ENCODE assay signal across 1 cellular context in the genomic region with DNA sequence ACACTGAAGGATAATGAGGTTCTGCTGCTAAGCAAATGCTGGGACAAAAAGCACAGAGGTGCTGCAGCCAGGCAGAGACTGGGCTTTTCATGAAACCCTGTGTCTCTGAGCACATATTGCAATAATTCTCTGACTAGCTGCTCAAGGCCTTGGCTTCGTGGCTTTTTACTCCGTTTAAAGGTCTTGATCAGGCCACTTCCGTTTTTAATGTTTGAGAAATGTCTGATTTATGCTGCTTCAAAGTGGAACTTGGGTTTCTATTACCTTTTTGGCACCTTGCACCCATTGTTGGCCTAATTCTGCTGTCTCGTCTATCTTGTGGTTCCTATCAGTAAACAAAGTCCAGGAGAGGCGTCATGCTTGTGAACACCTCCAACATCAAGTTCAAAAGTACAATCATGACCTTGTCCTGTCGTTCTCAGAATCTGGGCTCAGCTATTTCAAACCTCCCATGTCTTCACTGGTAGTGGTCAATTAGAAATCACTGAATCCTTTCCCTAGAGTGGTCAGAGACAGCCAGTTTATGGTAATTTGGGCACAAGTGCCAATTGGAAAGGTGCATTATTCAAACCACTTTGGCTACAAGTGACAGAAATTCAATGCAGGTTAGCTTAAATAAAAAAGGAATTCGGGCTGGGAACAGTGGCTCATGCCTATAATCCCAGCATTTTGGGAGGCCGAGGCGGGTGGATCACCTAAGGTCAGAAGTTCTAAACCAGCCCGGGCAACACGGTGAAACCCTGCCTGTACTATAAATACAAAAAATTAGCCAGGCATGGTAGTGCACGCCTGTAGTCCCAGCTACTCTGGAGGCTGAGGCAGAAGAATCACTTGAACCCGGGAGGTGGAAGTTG.
TF ChIP-seq lines count a peak whose summit lies in the region.

No MANE protein-coding gene starts in this region.

TF ChIP-seq in HepG2, 621 proteins besides CTCF, POLR2A, EP300 and RAD21 (continued from another document and continues in another):
- TF ChIP-seq, protein P1, sequence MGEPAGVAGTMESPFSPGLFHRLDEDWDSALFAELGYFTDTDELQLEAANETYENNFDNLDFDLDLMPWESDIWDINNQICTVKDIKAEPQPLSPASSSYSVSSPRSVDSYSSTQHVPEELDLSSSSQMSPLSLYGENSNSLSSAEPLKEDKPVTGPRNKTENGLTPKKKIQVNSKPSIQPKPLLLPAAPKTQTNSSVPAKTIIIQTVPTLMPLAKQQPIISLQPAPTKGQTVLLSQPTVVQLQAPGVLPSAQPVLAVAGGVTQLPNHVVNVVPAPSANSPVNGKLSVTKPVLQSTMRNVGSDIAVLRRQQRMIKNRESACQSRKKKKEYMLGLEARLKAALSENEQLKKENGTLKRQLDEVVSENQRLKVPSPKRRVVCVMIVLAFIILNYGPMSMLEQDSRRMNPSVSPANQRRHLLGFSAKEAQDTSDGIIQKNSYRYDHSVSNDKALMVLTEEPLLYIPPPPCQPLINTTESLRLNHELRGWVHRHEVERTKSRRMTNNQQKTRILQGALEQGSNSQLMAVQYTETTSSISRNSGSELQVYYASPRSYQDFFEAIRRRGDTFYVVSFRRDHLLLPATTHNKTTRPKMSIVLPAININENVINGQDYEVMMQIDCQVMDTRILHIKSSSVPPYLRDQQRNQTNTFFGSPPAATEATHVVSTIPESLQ (CRISPR knock-in tag; conservative IDR thresholded peaks at IDR 0.05): no peak
- TF ChIP-seq ZNF652 (CRISPR knock-in tag; IDR thresholded peaks at IDR 0.05; ENCODE audit: borderline replicate concordance, low read depth) (peak; percentile 59; the same call in 1 of the 2 replicates), ZNF644 (CRISPR knock-in tag; IDR thresholded peaks at IDR 0.05; ENCODE audit: low read depth) (peak; percentile 53; the same call in 1 of the 2 replicates), ZNF609 (CRISPR knock-in tag; IDR thresholded peaks at IDR 0.05; ENCODE audit: borderline replicate concordance) (peak; percentile 91), ESRRA (CRISPR knock-in tag; IDR thresholded peaks at IDR 0.05; ENCODE audit: low read depth) (peak; percentile 67; the same call in 1 of the 2 replicates), ZNF10 (CRISPR knock-in tag; IDR thresholded peaks at IDR 0.05; ENCODE audit: borderline replicate concordance, low read depth) (no peak), ARNTL (CRISPR knock-in tag; IDR thresholded peaks at IDR 0.05) (no peak), HMG20B (CRISPR knock-in tag; conservative IDR thresholded peaks at IDR 0.05) (peak; percentile 100), ZNF292 (CRISPR knock-in tag; IDR thresholded peaks at IDR 0.05; ENCODE audit: borderline replicate concordance, low read depth) (no peak), ZFP41 (CRISPR knock-in tag; IDR thresholded peaks at IDR 0.05; ENCODE audit: borderline replicate concordance) (no peak), SOX13 (IDR thresholded peaks at IDR 0.05) (peak; percentile 83), SOX13 (CRISPR knock-in tag; conservative IDR thresholded peaks at IDR 0.05 in 1 of 2, IDR thresholded peaks at IDR 0.05 in 1 of 2) (peak in 1 of 2 experiments; percentile 94; a peak in 2 of 4 replicates), SRSF4 (IDR thresholded peaks at IDR 0.05; ENCODE audit: low read depth, low read length, poor library complexity, severe bottlenecking) (no peak), ZNF737 (CRISPR knock-in tag; IDR thresholded peaks at IDR 0.05; ENCODE audit: borderline replicate concordance) (no peak), ZNF546 (CRISPR knock-in tag; conservative IDR thresholded peaks at IDR 0.05) (no peak), ZNF207 (IDR thresholded peaks at IDR 0.05; ENCODE audit: borderline replicate concordance) (no peak), ZNF556 (CRISPR knock-in tag; IDR thresholded peaks at IDR 0.05; ENCODE audit: borderline replicate concordance) (0 out of 2 replicates have a peak, but pooled peaks have one; percentile 22), ZNF567 (CRISPR knock-in tag; IDR thresholded peaks at IDR 0.05; ENCODE audit: borderline replicate concordance) (no peak), MAFG (CRISPR knock-in tag; IDR thresholded peaks at IDR 0.05) (no peak), CCAR2 (optimal IDR thresholded peaks at IDR 0.05; ENCODE audit: low read depth, low read length) (no peak), HOXA3 (CRISPR knock-in tag; IDR thresholded peaks at IDR 0.05) (peak; percentile 52; the same call in 1 of the 2 replicates), ZNF766 (CRISPR knock-in tag; IDR thresholded peaks at IDR 0.05; ENCODE audit: borderline replicate concordance) (peak; percentile 68; the same call in 1 of the 2 replicates), ZNF83 (CRISPR knock-in tag; IDR thresholded peaks at IDR 0.05; ENCODE audit: borderline replicate concordance) (no peak), NFATC3 (CRISPR knock-in tag; IDR thresholded peaks at IDR 0.05) (no peak), ZNF552 (CRISPR knock-in tag; IDR thresholded peaks at IDR 0.05; ENCODE audit: borderline replicate concordance) (no peak), KMT2B (CRISPR knock-in tag; IDR thresholded peaks at IDR 0.05) (peak; percentile 46; the same call in 1 of the 2 replicates), SIN3A (IDR thresholded peaks at IDR 0.05; ENCODE audit: borderline replicate concordance, low read depth, low read length) (no peak), ZNF460 (CRISPR knock-in tag; IDR thresholded peaks at IDR 0.05; ENCODE audit: borderline replicate concordance) (no peak), PHF21A (CRISPR knock-in tag; IDR thresholded peaks at IDR 0.05) (no peak; the same call in 1 of the 2 replicates), TCF7L2 (IDR thresholded peaks at IDR 0.05; ENCODE audit: low read depth, low read length) (peak; percentile 87), EEA1 (CRISPR knock-in tag; IDR thresholded peaks at IDR 0.05; ENCODE audit: borderline replicate concordance) (no peak; the same call in 1 of the 2 replicates), ZBTB43 (CRISPR knock-in tag; conservative IDR thresholded peaks at IDR 0.05) (0 out of 2 replicates have a peak, but pooled peaks have one; percentile 51), FOSL2 (CRISPR knock-in tag; IDR thresholded peaks at IDR 0.05) (peak; percentile 86), ZFP36L2 (CRISPR knock-in tag; IDR thresholded peaks at IDR 0.05) (no peak), ZNF331 (CRISPR knock-in tag; IDR thresholded peaks at IDR 0.05) (peak; percentile 70), SRY (CRISPR knock-in tag; IDR thresholded peaks at IDR 0.05) (peak; percentile 52; the same call in 1 of the 2 replicates)
- TF ChIP-seq, protein P2, sequence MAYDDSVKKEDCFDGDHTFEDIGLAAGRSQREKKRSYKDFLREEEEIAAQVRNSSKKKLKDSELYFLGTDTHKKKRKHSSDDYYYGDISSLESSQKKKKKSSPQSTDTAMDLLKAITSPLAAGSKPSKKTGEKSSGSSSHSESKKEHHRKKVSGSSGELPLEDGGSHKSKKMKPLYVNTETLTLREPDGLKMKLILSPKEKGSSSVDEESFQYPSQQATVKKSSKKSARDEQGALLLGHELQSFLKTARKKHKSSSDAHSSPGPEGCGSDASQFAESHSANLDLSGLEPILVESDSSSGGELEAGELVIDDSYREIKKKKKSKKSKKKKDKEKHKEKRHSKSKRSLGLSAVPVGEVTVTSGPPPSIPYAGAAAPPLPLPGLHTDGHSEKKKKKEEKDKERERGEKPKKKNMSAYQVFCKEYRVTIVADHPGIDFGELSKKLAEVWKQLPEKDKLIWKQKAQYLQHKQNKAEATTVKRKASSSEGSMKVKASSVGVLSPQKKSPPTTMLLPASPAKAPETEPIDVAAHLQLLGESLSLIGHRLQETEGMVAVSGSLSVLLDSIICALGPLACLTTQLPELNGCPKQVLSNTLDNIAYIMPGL (CRISPR knock-in tag; IDR thresholded peaks at IDR 0.05; ENCODE audit: borderline replicate concordance in 1 of 2, low read depth in 1 of 2): 0 out of 4 replicates have a peak, but pooled peaks of 1 of the 2 experiments have one; percentile 20
- TF ChIP-seq, protein P3, sequence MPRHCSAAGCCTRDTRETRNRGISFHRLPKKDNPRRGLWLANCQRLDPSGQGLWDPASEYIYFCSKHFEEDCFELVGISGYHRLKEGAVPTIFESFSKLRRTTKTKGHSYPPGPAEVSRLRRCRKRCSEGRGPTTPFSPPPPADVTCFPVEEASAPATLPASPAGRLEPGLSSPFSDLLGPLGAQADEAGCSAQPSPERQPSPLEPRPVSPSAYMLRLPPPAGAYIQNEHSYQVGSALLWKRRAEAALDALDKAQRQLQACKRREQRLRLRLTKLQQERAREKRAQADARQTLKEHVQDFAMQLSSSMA (CRISPR knock-in tag; IDR thresholded peaks at IDR 0.05): no peak
- TF ChIP-seq, protein P4, sequence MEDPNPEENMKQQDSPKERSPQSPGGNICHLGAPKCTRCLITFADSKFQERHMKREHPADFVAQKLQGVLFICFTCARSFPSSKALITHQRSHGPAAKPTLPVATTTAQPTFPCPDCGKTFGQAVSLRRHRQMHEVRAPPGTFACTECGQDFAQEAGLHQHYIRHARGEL (CRISPR knock-in tag; IDR thresholded peaks at IDR 0.05): peak; percentile 39; the same call in 1 of the 2 replicates
- TF ChIP-seq, protein P5, sequence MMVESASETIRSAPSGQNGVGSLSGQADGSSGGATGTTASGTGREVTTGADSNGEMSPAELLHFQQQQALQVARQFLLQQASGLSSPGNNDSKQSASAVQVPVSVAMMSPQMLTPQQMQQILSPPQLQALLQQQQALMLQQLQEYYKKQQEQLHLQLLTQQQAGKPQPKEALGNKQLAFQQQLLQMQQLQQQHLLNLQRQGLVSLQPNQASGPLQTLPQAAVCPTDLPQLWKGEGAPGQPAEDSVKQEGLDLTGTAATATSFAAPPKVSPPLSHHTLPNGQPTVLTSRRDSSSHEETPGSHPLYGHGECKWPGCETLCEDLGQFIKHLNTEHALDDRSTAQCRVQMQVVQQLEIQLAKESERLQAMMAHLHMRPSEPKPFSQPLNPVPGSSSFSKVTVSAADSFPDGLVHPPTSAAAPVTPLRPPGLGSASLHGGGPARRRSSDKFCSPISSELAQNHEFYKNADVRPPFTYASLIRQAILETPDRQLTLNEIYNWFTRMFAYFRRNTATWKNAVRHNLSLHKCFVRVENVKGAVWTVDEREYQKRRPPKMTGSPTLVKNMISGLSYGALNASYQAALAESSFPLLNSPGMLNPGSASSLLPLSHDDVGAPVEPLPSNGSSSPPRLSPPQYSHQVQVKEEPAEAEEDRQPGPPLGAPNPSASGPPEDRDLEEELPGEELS (CRISPR knock-in tag; IDR thresholded peaks at IDR 0.05): peak; percentile 89
- TF ChIP-seq, protein P6, sequence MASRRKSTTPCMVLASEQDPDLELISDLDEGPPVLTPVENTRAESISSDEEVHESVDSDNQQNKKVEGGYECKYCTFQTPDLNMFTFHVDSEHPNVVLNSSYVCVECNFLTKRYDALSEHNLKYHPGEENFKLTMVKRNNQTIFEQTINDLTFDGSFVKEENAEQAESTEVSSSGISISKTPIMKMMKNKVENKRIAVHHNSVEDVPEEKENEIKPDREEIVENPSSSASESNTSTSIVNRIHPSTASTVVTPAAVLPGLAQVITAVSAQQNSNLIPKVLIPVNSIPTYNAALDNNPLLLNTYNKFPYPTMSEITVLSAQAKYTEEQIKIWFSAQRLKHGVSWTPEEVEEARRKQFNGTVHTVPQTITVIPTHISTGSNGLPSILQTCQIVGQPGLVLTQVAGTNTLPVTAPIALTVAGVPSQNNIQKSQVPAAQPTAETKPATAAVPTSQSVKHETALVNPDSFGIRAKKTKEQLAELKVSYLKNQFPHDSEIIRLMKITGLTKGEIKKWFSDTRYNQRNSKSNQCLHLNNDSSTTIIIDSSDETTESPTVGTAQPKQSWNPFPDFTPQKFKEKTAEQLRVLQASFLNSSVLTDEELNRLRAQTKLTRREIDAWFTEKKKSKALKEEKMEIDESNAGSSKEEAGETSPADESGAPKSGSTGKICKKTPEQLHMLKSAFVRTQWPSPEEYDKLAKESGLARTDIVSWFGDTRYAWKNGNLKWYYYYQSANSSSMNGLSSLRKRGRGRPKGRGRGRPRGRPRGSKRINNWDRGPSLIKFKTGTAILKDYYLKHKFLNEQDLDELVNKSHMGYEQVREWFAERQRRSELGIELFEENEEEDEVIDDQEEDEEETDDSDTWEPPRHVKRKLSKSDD (CRISPR knock-in tag; IDR thresholded peaks at IDR 0.05; ENCODE audit: low read depth): no peak
